1 cellular context compared by ENCODE assay signal in the genomic region with DNA sequence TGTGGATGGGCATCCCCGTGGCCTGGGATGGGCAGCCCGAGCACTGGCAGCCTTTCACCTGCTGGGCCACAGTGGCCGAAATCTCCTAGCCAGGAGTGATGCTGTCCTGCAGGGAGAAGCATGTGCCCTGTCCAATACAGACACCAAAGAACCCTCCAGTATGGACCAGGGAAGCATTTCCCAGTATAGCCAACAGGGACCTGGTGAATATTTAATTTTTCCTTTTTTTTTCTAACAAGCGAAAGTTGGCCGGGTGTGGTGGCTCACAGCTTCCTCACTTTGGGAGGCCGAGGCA.
A peak's percentile ranks its signal among the peaks of the same experiment; 100 is the strongest.
TF ChIP-seq lines count a peak whose summit lies in the region.

No MANE protein-coding gene starts in this region.

TF ChIP-seq in K562, 482 proteins besides CTCF, POLR2A, EP300 and RAD21 (continued from another document):
- TF ChIP-seq, protein P1, sequence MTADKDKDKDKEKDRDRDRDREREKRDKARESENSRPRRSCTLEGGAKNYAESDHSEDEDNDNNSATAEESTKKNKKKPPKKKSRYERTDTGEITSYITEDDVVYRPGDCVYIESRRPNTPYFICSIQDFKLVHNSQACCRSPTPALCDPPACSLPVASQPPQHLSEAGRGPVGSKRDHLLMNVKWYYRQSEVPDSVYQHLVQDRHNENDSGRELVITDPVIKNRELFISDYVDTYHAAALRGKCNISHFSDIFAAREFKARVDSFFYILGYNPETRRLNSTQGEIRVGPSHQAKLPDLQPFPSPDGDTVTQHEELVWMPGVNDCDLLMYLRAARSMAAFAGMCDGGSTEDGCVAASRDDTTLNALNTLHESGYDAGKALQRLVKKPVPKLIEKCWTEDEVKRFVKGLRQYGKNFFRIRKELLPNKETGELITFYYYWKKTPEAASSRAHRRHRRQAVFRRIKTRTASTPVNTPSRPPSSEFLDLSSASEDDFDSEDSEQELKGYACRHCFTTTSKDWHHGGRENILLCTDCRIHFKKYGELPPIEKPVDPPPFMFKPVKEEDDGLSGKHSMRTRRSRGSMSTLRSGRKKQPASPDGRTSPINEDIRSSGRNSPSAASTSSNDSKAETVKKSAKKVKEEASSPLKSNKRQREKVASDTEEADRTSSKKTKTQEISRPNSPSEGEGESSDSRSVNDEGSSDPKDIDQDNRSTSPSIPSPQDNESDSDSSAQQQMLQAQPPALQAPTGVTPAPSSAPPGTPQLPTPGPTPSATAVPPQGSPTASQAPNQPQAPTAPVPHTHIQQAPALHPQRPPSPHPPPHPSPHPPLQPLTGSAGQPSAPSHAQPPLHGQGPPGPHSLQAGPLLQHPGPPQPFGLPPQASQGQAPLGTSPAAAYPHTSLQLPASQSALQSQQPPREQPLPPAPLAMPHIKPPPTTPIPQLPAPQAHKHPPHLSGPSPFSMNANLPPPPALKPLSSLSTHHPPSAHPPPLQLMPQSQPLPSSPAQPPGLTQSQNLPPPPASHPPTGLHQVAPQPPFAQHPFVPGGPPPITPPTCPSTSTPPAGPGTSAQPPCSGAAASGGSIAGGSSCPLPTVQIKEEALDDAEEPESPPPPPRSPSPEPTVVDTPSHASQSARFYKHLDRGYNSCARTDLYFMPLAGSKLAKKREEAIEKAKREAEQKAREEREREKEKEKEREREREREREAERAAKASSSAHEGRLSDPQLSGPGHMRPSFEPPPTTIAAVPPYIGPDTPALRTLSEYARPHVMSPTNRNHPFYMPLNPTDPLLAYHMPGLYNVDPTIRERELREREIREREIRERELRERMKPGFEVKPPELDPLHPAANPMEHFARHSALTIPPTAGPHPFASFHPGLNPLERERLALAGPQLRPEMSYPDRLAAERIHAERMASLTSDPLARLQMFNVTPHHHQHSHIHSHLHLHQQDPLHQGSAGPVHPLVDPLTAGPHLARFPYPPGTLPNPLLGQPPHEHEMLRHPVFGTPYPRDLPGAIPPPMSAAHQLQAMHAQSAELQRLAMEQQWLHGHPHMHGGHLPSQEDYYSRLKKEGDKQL (CRISPR knock-in tag; IDR thresholded peaks at IDR 0.05; ENCODE audit: borderline replicate concordance) = no peak
- TF ChIP-seq TEAD4 (IDR thresholded peaks at IDR 0.05; ENCODE audit: low read length) (no peak), TEAD4 (CRISPR knock-in tag; IDR thresholded peaks at IDR 0.05; ENCODE audit: borderline replicate concordance) (no peak), BHLHE40 (IDR thresholded peaks at IDR 0.05; ENCODE audit: low read length) (no peak), CTBP1 (IDR thresholded peaks at IDR 0.05; ENCODE audit: borderline replicate concordance) (peak; percentile 3; the same call in 1 of the 2 replicates), ZNF217 (CRISPR knock-in tag; IDR thresholded peaks at IDR 0.05) (no peak), ATF7 (IDR thresholded peaks at IDR 0.05) (no peak)
- TF ChIP-seq, protein P2, sequence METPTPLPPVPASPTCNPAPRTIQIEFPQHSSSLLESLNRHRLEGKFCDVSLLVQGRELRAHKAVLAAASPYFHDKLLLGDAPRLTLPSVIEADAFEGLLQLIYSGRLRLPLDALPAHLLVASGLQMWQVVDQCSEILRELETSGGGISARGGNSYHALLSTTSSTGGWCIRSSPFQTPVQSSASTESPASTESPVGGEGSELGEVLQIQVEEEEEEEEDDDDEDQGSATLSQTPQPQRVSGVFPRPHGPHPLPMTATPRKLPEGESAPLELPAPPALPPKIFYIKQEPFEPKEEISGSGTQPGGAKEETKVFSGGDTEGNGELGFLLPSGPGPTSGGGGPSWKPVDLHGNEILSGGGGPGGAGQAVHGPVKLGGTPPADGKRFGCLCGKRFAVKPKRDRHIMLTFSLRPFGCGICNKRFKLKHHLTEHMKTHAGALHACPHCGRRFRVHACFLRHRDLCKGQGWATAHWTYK (CRISPR knock-in tag; IDR thresholded peaks at IDR 0.05) = peak; percentile 66; the same call in 1 of the 2 replicates
- TF ChIP-seq, protein P3, sequence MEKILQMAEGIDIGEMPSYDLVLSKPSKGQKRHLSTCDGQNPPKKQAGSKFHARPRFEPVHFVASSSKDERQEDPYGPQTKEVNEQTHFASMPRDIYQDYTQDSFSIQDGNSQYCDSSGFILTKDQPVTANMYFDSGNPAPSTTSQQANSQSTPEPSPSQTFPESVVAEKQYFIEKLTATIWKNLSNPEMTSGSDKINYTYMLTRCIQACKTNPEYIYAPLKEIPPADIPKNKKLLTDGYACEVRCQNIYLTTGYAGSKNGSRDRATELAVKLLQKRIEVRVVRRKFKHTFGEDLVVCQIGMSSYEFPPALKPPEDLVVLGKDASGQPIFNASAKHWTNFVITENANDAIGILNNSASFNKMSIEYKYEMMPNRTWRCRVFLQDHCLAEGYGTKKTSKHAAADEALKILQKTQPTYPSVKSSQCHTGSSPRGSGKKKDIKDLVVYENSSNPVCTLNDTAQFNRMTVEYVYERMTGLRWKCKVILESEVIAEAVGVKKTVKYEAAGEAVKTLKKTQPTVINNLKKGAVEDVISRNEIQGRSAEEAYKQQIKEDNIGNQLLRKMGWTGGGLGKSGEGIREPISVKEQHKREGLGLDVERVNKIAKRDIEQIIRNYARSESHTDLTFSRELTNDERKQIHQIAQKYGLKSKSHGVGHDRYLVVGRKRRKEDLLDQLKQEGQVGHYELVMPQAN (IDR thresholded peaks at IDR 0.05; ENCODE audit: borderline replicate concordance) = no peak
